1 cellular context compared by ENCODE assay signal in the genomic region with DNA sequence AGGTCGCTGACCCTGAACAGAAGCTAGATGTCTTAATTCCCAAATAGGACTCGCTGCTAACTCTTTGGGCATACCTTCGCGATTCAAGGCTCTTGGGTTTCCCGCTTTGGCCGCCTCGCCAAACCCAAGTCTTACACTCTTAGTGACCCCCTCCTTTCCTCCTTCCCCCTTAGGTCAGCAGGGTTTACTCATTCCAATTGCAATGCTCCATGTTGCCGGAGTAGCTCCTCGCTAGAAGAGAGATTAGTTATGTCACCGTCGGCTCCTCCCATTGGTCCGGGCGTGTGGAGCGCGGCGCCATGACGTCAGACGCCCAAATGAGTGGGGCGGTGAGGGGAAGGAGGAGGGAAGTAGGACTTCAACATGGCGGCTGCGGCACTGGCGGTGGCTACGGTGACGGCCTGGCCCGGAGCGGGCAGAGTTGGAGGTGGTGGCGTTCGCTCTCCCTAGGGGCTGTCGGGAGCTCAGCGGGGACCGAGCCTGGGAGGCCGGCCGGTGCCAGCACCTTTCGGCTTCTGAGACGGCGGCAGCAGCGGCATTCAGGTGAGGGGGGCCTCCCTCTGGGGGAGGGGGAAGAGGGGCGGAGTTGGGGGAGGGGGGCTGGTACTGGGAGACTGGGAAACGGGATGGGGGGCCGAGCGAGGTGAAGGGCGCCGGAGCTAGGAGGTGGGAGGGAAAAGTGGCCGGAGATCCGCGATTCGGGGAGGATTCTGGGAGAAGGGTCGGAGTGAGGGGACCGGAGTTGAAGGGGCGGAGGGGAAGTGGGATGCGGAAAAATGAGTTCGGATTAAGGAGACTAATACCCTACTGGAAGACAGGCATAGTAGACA.
TF ChIP-seq lines count a peak whose summit lies in the region.

A gene (plus strand): TSS at position 346 of the 830 bp plus-strand sequence. CDS start 41,872 bp downstream, outside the sequence.

TF ChIP-seq in K562, 482 proteins besides CTCF, POLR2A, EP300 and RAD21 (continued from another document and continues in another):
- TF ChIP-seq, protein P1, sequence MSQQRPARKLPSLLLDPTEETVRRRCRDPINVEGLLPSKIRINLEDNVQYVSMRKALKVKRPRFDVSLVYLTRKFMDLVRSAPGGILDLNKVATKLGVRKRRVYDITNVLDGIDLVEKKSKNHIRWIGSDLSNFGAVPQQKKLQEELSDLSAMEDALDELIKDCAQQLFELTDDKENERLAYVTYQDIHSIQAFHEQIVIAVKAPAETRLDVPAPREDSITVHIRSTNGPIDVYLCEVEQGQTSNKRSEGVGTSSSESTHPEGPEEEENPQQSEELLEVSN (IDR thresholded peaks at IDR 0.05; ENCODE audit: borderline replicate concordance in 1 of 2, extremely low read depth in 1 of 2, insufficient read depth in 1 of 2, insufficient read length in 1 of 2, low read depth in 1 of 2, low read length in 1 of 2, poor library complexity in 1 of 2, severe bottlenecking in 1 of 2) = peak in 1 of 2 experiments; percentile 18
- TF ChIP-seq TEAD2 (tag; IDR thresholded peaks at IDR 0.05) (no peak), SIN3B (IDR thresholded peaks at IDR 0.05; ENCODE audit: low read depth) (no peak), ELF2 (CRISPR knock-in tag; IDR thresholded peaks at IDR 0.05) (no peak), CCNT2 (IDR thresholded peaks at IDR 0.05; ENCODE audit: borderline replicate concordance, extremely low read depth, insufficient read length, low read depth, low read length) (no peak), EP400 (IDR thresholded peaks at IDR 0.05) (peak; percentile 83), POLR2AphosphoS5 (IDR thresholded peaks at IDR 0.05; ENCODE audit: control insufficient read depth, insufficient read depth, low read depth, low read length) (peak; percentile 92), CAMTA2 (CRISPR knock-in tag; conservative IDR thresholded peaks at IDR 0.05) (no peak), MAZ (CRISPR knock-in tag; conservative IDR thresholded peaks at IDR 0.05 in 1 of 2, IDR thresholded peaks at IDR 0.05 in 1 of 2) (peak; percentile 78 to 79; a peak in 3 of 4 replicates), KDM4B (IDR thresholded peaks at IDR 0.05; ENCODE audit: borderline replicate concordance in 2 of 2, low read depth in 1 of 2) (0 out of 4 replicates have a peak, but pooled peaks of 1 of the 2 experiments have one; percentile 63), PPARD (CRISPR knock-in tag; IDR thresholded peaks at IDR 0.05) (no peak), CBX1 (IDR thresholded peaks at IDR 0.05; ENCODE audit: low read depth) (no peak), FIP1L1 (IDR thresholded peaks at IDR 0.05; ENCODE audit: low read depth, low read length, poor library complexity, severe bottlenecking) (no peak), RBM34 (IDR thresholded peaks at IDR 0.05; ENCODE audit: borderline replicate concordance, insufficient read depth, low read length) (no peak), POLR2B (IDR thresholded peaks at IDR 0.05; ENCODE audit: low read depth, partially characterized antibody) (peak; percentile 87), ZNF436 (CRISPR knock-in tag; IDR thresholded peaks at IDR 0.05) (no peak), GTF2E2 (tag; IDR thresholded peaks at IDR 0.05) (peak; percentile 62; the same call in 1 of the 2 replicates), RCOR1 (IDR thresholded peaks at IDR 0.05; ENCODE audit: borderline replicate concordance in 1 of 2, low read depth in 2 of 2, low read length in 2 of 2) (no peak), DACH1 (IDR thresholded peaks at IDR 0.05; ENCODE audit: partially characterized antibody) (no peak), RBBP5 (IDR thresholded peaks at IDR 0.05; ENCODE audit: borderline replicate concordance, insufficient read depth, low read length, poor library complexity, severe bottlenecking) (peak; percentile 75), HOXB6 (CRISPR knock-in tag; IDR thresholded peaks at IDR 0.05; ENCODE audit: borderline replicate concordance) (no peak), SETDB1 (IDR thresholded peaks at IDR 0.05; ENCODE audit: low read length) (no peak), KDM5B (IDR thresholded peaks at IDR 0.05; ENCODE audit: insufficient replicate concordance, low read depth, low read length) (peak; percentile 82), KLF1 (tag; IDR thresholded peaks at IDR 0.05) (no peak), CREB1 (IDR thresholded peaks at IDR 0.05) (peak; percentile 89), CREB1 (CRISPR knock-in tag; IDR thresholded peaks at IDR 0.05) (peak; percentile 92), ERF (CRISPR knock-in tag; IDR thresholded peaks at IDR 0.05) (no peak)
- TF ChIP-seq, protein P2, sequence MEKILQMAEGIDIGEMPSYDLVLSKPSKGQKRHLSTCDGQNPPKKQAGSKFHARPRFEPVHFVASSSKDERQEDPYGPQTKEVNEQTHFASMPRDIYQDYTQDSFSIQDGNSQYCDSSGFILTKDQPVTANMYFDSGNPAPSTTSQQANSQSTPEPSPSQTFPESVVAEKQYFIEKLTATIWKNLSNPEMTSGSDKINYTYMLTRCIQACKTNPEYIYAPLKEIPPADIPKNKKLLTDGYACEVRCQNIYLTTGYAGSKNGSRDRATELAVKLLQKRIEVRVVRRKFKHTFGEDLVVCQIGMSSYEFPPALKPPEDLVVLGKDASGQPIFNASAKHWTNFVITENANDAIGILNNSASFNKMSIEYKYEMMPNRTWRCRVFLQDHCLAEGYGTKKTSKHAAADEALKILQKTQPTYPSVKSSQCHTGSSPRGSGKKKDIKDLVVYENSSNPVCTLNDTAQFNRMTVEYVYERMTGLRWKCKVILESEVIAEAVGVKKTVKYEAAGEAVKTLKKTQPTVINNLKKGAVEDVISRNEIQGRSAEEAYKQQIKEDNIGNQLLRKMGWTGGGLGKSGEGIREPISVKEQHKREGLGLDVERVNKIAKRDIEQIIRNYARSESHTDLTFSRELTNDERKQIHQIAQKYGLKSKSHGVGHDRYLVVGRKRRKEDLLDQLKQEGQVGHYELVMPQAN (IDR thresholded peaks at IDR 0.05; ENCODE audit: borderline replicate concordance) = peak; percentile 64; the same call in 1 of the 2 replicates
- TF ChIP-seq, protein P3, sequence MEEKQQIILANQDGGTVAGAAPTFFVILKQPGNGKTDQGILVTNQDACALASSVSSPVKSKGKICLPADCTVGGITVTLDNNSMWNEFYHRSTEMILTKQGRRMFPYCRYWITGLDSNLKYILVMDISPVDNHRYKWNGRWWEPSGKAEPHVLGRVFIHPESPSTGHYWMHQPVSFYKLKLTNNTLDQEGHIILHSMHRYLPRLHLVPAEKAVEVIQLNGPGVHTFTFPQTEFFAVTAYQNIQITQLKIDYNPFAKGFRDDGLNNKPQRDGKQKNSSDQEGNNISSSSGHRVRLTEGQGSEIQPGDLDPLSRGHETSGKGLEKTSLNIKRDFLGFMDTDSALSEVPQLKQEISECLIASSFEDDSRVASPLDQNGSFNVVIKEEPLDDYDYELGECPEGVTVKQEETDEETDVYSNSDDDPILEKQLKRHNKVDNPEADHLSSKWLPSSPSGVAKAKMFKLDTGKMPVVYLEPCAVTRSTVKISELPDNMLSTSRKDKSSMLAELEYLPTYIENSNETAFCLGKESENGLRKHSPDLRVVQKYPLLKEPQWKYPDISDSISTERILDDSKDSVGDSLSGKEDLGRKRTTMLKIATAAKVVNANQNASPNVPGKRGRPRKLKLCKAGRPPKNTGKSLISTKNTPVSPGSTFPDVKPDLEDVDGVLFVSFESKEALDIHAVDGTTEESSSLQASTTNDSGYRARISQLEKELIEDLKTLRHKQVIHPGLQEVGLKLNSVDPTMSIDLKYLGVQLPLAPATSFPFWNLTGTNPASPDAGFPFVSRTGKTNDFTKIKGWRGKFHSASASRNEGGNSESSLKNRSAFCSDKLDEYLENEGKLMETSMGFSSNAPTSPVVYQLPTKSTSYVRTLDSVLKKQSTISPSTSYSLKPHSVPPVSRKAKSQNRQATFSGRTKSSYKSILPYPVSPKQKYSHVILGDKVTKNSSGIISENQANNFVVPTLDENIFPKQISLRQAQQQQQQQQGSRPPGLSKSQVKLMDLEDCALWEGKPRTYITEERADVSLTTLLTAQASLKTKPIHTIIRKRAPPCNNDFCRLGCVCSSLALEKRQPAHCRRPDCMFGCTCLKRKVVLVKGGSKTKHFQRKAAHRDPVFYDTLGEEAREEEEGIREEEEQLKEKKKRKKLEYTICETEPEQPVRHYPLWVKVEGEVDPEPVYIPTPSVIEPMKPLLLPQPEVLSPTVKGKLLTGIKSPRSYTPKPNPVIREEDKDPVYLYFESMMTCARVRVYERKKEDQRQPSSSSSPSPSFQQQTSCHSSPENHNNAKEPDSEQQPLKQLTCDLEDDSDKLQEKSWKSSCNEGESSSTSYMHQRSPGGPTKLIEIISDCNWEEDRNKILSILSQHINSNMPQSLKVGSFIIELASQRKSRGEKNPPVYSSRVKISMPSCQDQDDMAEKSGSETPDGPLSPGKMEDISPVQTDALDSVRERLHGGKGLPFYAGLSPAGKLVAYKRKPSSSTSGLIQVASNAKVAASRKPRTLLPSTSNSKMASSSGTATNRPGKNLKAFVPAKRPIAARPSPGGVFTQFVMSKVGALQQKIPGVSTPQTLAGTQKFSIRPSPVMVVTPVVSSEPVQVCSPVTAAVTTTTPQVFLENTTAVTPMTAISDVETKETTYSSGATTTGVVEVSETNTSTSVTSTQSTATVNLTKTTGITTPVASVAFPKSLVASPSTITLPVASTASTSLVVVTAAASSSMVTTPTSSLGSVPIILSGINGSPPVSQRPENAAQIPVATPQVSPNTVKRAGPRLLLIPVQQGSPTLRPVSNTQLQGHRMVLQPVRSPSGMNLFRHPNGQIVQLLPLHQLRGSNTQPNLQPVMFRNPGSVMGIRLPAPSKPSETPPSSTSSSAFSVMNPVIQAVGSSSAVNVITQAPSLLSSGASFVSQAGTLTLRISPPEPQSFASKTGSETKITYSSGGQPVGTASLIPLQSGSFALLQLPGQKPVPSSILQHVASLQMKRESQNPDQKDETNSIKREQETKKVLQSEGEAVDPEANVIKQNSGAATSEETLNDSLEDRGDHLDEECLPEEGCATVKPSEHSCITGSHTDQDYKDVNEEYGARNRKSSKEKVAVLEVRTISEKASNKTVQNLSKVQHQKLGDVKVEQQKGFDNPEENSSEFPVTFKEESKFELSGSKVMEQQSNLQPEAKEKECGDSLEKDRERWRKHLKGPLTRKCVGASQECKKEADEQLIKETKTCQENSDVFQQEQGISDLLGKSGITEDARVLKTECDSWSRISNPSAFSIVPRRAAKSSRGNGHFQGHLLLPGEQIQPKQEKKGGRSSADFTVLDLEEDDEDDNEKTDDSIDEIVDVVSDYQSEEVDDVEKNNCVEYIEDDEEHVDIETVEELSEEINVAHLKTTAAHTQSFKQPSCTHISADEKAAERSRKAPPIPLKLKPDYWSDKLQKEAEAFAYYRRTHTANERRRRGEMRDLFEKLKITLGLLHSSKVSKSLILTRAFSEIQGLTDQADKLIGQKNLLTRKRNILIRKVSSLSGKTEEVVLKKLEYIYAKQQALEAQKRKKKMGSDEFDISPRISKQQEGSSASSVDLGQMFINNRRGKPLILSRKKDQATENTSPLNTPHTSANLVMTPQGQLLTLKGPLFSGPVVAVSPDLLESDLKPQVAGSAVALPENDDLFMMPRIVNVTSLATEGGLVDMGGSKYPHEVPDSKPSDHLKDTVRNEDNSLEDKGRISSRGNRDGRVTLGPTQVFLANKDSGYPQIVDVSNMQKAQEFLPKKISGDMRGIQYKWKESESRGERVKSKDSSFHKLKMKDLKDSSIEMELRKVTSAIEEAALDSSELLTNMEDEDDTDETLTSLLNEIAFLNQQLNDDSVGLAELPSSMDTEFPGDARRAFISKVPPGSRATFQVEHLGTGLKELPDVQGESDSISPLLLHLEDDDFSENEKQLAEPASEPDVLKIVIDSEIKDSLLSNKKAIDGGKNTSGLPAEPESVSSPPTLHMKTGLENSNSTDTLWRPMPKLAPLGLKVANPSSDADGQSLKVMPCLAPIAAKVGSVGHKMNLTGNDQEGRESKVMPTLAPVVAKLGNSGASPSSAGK (IDR thresholded peaks at IDR 0.05) = no peak
- TF ChIP-seq, protein P4, sequence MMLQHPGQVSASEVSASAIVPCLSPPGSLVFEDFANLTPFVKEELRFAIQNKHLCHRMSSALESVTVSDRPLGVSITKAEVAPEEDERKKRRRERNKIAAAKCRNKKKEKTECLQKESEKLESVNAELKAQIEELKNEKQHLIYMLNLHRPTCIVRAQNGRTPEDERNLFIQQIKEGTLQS (IDR thresholded peaks at IDR 0.05) = peak; percentile 95
- TF ChIP-seq, protein P4 (CRISPR knock-in tag; conservative IDR thresholded peaks at IDR 0.05) = no peak
- TF ChIP-seq, protein P5, sequence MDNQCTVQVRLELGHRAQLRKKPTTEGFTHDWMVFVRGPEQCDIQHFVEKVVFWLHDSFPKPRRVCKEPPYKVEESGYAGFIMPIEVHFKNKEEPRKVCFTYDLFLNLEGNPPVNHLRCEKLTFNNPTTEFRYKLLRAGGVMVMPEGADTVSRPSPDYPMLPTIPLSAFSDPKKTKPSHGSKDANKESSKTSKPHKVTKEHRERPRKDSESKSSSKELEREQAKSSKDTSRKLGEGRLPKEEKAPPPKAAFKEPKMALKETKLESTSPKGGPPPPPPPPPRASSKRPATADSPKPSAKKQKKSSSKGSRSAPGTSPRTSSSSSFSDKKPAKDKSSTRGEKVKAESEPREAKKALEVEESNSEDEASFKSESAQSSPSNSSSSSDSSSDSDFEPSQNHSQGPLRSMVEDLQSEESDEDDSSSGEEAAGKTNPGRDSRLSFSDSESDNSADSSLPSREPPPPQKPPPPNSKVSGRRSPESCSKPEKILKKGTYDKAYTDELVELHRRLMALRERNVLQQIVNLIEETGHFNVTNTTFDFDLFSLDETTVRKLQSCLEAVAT (IDR thresholded peaks at IDR 0.05) = 0 out of 4 replicates have a peak, but pooled peaks of 1 of the 2 experiments have one; percentile 31
- TF ChIP-seq, protein P6, sequence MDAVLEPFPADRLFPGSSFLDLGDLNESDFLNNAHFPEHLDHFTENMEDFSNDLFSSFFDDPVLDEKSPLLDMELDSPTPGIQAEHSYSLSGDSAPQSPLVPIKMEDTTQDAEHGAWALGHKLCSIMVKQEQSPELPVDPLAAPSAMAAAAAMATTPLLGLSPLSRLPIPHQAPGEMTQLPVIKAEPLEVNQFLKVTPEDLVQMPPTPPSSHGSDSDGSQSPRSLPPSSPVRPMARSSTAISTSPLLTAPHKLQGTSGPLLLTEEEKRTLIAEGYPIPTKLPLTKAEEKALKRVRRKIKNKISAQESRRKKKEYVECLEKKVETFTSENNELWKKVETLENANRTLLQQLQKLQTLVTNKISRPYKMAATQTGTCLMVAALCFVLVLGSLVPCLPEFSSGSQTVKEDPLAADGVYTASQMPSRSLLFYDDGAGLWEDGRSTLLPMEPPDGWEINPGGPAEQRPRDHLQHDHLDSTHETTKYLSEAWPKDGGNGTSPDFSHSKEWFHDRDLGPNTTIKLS (IDR thresholded peaks at IDR 0.05; ENCODE audit: borderline replicate concordance, low read depth) = no peak
